In the genomic region with DNA sequence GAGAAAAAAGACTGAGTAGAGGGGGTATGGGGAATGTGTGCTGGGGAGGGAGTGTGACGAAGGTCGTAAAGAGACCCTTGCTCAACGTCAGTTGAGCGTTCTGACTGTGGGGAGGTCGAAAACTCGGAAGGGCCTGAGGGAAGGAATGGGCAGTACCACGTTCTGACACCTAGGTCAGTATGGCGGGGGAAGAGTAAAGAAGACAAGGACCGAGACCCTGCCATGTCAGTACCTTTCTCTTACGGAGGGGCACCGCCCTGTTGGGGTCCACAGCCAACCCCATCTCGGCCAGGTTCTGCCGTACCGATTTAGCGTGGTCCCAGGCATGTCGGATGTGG, we compare ENCODE assay signal across 8 cellular contexts. TPM values are rescaled to one million over a fixed set of nuclear protein-coding genes. Genes with fewer than 3 reads are reported as not detected.
DNase-seq lines count a peak whose midpoint lies in the region; ATAC-seq and TF ChIP-seq lines count a peak whose summit lies in the region.

No MANE protein-coding gene starts in this region.

- H2AFZ ChIP-seq in ACC112 (ENCODE audit: low read length, unreplicated experiment) (peak overlapping the region; percentile 36), GM23338 (no peak overlapping the region)

- H3K27ac Mint-ChIP-seq in GM23338 = peak overlapping the region; percentile 100

- DNase-seq in GM23338 (ENCODE audit: low spot score) (peak; percentile 69), foreskin keratinocyte (no peak), renal cortical epithelial cell (ENCODE audit: low read depth) (peak; percentile 19), NCI-H1694 treated with DMSO at 0.1 percent for 48 hours (lab: John Stamatoyannopoulos, UW) (no peak)

- H3K27me3 ChIP-seq in ACC112 (ENCODE audit: insufficient read depth, low read length) (no peaks in the 10 kb centered on the region), GM23338 (ENCODE audit: insufficient read depth) (no peaks in the 10 kb centered on the region), foreskin keratinocyte (no peaks in the 10 kb centered on the region)

- TF ChIP-seq CTCF in GM23338 (conservative IDR thresholded peaks at IDR 0.05; ENCODE audit: low read depth in 2 of 2) (no peak), VCaP (conservative IDR thresholded peaks at IDR 0.05) (no peak), foreskin keratinocyte (conservative IDR thresholded peaks at IDR 0.05) (no peak)

- peaks cover 16% of the 10 kb centered on the region for H3K4me1 Mint-ChIP-seq in GM23338

- peaks cover 17% of the 10 kb centered on the region for H3K27me3 Mint-ChIP-seq in GM23338 (ENCODE audit: insufficient read depth, low read depth, poor library complexity)

- peaks cover 64% of the 10 kb centered on the region for H3K36me3 Mint-ChIP-seq in GM23338 (ENCODE audit: low read depth)

- peak overlapping the region; percentile 99 for H3K4me3 Mint-ChIP-seq in GM23338

- H3K36me3 ChIP-seq in ACC112 (ENCODE audit: insufficient read depth, low read length) (peaks cover 7% of the 10 kb centered on the region; the same call in 1 of the 2 replicates), GM23338 (ENCODE audit: insufficient read depth) (peaks cover 22% of the 10 kb centered on the region)

- H3K4me1 ChIP-seq in ACC112 (ENCODE audit: control insufficient read depth, insufficient read depth, low read length, unreplicated experiment) (peaks cover 15% of the 10 kb centered on the region), GM23338 (ENCODE audit: insufficient read depth) (peaks cover 9% of the 10 kb centered on the region; the same call in 1 of the 2 replicates), foreskin keratinocyte (peaks cover 10% of the 10 kb centered on the region)

- H3K9me2 ChIP-seq in GM23338 (ENCODE audit: insufficient read depth) = no peaks in the 10 kb centered on the region

- H3K9me3 Mint-ChIP-seq in GM23338 = no peaks in the 10 kb centered on the region; the same call in 2 of the 3 replicates

- H3K4me2 ChIP-seq in GM23338 = peak overlapping the region; percentile 96

- peaks cover 18% of the 10 kb centered on the region; the same call in 1 of the 2 replicates for H3F3A ChIP-seq in GM23338 (replicated peaks; ENCODE audit: low read depth)

- peak; percentile 25 for ATAC-seq in GM23338
- ATAC-seq in foreskin keratinocyte = peak; percentile 4
- ATAC-seq in GM19467 (IDR thresholded peaks at IDR 0.05; ENCODE audit: unreplicated experiment) = no peak
- ATAC-seq in HG02870 (IDR thresholded peaks at IDR 0.05; ENCODE audit: unreplicated experiment) = no peak

- H4K20me1 ChIP-seq in GM23338 (replicated peaks; ENCODE audit: insufficient read depth) = peaks cover 18% of the 10 kb centered on the region

- H3K4me3 ChIP-seq in ACC112 (ENCODE audit: low read depth, low read length) = peak overlapping the region; percentile 84
- H3K4me3 ChIP-seq in GM23338 = peak overlapping the region; percentile 67

- peaks cover 35% of the 10 kb centered on the region for H3K79me2 ChIP-seq in ACC112 (ENCODE audit: control insufficient read depth, insufficient read depth, low read length, unreplicated experiment)
- H3K79me2 ChIP-seq in GM23338 (replicated peaks; ENCODE audit: insufficient read depth) = peaks cover 33% of the 10 kb centered on the region

- H3K27ac ChIP-seq in ACC112 (ENCODE audit: low read depth, low read length) = peak overlapping the region; percentile 87
- H3K27ac ChIP-seq in GM23338 (ENCODE audit: low read depth) = no peak overlapping the region
- H3K27ac ChIP-seq in VCaP = peak overlapping the region; percentile 94
- H3K27ac ChIP-seq in foreskin keratinocyte = no peak overlapping the region

TF ChIP-seq in GM23338, 12 proteins besides CTCF, POLR2A, EP300 and RAD21 (continues in another document):
- TF ChIP-seq CREB1 (CRISPR knock-in tag; IDR thresholded peaks at IDR 0.05; ENCODE audit: low read depth) (peak; percentile 68), ZNF331 (CRISPR knock-in tag; IDR thresholded peaks at IDR 0.05; ENCODE audit: low read depth) (no peak), EZH2 (IDR thresholded peaks at IDR 0.05; ENCODE audit: low read depth, unreplicated experiment) (no peak), ZNF114 (CRISPR knock-in tag; IDR thresholded peaks at IDR 0.05) (no peak)
- TF ChIP-seq, protein P1, sequence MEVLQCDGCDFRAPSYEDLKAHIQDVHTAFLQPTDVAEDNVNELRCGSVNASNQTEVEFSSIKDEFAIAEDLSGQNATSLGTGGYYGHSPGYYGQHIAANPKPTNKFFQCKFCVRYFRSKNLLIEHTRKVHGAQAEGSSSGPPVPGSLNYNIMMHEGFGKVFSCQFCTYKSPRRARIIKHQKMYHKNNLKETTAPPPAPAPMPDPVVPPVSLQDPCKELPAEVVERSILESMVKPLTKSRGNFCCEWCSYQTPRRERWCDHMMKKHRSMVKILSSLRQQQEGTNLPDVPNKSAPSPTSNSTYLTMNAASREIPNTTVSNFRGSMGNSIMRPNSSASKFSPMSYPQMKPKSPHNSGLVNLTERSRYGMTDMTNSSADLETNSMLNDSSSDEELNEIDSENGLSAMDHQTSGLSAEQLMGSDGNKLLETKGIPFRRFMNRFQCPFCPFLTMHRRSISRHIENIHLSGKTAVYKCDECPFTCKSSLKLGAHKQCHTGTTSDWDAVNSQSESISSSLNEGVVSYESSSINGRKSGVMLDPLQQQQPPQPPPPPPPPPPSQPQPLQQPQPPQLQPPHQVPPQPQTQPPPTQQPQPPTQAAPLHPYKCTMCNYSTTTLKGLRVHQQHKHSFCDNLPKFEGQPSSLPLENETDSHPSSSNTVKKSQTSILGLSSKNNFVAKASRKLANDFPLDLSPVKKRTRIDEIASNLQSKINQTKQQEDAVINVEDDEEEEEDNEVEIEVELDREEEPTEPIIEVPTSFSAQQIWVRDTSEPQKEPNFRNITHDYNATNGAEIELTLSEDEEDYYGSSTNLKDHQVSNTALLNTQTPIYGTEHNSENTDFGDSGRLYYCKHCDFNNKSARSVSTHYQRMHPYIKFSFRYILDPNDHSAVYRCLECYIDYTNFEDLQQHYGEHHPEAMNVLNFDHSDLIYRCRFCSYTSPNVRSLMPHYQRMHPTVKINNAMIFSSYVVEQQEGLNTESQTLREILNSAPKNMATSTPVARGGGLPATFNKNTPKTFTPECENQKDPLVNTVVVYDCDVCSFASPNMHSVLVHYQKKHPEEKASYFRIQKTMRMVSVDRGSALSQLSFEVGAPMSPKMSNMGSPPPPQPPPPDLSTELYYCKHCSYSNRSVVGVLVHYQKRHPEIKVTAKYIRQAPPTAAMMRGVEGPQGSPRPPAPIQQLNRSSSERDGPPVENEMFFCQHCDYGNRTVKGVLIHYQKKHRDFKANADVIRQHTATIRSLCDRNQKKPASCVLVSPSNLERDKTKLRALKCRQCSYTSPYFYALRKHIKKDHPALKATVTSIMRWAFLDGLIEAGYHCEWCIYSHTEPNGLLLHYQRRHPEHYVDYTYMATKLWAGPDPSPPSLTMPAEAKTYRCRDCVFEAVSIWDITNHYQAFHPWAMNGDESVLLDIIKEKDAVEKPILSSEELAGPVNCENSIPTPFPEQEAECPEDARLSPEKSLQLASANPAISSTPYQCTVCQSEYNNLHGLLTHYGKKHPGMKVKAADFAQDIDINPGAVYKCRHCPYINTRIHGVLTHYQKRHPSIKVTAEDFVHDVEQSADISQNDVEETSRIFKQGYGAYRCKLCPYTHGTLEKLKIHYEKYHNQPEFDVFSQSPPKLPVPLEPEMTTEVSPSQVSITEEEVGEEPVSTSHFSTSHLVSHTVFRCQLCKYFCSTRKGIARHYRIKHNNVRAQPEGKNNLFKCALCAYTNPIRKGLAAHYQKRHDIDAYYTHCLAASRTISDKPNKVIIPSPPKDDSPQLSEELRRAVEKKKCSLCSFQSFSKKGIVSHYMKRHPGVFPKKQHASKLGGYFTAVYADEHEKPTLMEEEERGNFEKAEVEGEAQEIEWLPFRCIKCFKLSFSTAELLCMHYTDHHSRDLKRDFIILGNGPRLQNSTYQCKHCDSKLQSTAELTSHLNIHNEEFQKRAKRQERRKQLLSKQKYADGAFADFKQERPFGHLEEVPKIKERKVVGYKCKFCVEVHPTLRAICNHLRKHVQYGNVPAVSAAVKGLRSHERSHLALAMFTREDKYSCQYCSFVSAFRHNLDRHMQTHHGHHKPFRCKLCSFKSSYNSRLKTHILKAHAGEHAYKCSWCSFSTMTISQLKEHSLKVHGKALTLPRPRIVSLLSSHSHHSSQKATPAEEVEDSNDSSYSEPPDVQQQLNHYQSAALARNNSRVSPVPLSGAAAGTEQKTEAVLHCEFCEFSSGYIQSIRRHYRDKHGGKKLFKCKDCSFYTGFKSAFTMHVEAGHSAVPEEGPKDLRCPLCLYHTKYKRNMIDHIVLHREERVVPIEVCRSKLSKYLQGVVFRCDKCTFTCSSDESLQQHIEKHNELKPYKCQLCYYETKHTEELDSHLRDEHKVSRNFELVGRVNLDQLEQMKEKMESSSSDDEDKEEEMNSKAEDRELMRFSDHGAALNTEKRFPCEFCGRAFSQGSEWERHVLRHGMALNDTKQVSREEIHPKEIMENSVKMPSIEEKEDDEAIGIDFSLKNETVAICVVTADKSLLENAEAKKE (CRISPR knock-in tag; IDR thresholded peaks at IDR 0.05) = no peak

RNA-seq across cellular contexts. Expression of a gene that starts 0.4 kb away (rescaled TPM):
- 43.4 and 44.3 TPM in 2 replicates for total RNA-seq in GM23338 (2014; rRNA removed; shearing (Covaris generic))
- polyA plus RNA-seq in GM23338 (2016; fragmentation: Nextera tagmentation; extraction: Ambion mirVana) = 181 and 193 TPM in 2 replicates
- total RNA-seq in foreskin keratinocyte = 82.1 and 91.0 TPM in 2 replicates
- 108 and 120 TPM in 2 replicates for polyA plus RNA-seq in foreskin keratinocyte
- 10.5 and 11.6 TPM in 2 replicates for total RNA-seq in renal cortical epithelial cell

RNA-seq across cellular contexts. Expression of a gene that starts 0.6 kb away (rescaled TPM):
- total RNA-seq in GM23338 (2014; rRNA removed; shearing (Covaris generic)) = 50.1 and 67.7 TPM in 2 replicates
- polyA plus RNA-seq in GM23338 (2016; fragmentation: Nextera tagmentation; extraction: Ambion mirVana) = 194 and 206 TPM in 2 replicates
- 80.1 and 95.8 TPM in 2 replicates for total RNA-seq in foreskin keratinocyte
- 172 and 175 TPM in 2 replicates for polyA plus RNA-seq in foreskin keratinocyte
- total RNA-seq in renal cortical epithelial cell = 27.3 and 47.8 TPM in 2 replicates

RNA-seq across cellular contexts. Expression of a gene that starts 22.7 kb away (rescaled TPM):
- total RNA-seq in GM23338 (2014; rRNA removed; shearing (Covaris generic)) = 6.7 and 7.9 TPM in 2 replicates
- 2.0 and 2.5 TPM in 2 replicates for polyA plus RNA-seq in GM23338 (2016; fragmentation: Nextera tagmentation; extraction: Ambion mirVana)
- 4.2 and 5.2 TPM in 2 replicates for total RNA-seq in foreskin keratinocyte
- 1.4 and 1.5 TPM in 2 replicates for polyA plus RNA-seq in foreskin keratinocyte
- total RNA-seq in renal cortical epithelial cell = 4.2 and 20.2 TPM in 2 replicates

RNA-seq across cellular contexts. Expression of a gene that starts 26.4 kb away (rescaled TPM):
- 87.2 and 87.4 TPM in 2 replicates for total RNA-seq in GM23338 (2014; rRNA removed; shearing (Covaris generic))
- 52.3 and 53.7 TPM in 2 replicates for polyA plus RNA-seq in GM23338 (2016; fragmentation: Nextera tagmentation; extraction: Ambion mirVana)
- 87.1 and 87.5 TPM in 2 replicates for total RNA-seq in foreskin keratinocyte
- polyA plus RNA-seq in foreskin keratinocyte = 54.2 and 60.1 TPM in 2 replicates
- 101 TPM in 2 replicates for total RNA-seq in renal cortical epithelial cell

RNA-seq across cellular contexts. Expression of a gene that starts 28.4 kb away (rescaled TPM):
- total RNA-seq in GM23338 (2014; rRNA removed; shearing (Covaris generic)) = 34.0 and 41.4 TPM in 2 replicates
- polyA plus RNA-seq in GM23338 (2016; fragmentation: Nextera tagmentation; extraction: Ambion mirVana) (26.8 and 30.1 TPM in 2 replicates), foreskin keratinocyte (612 and 644 TPM in 2 replicates)
- total RNA-seq in foreskin keratinocyte (451 and 458 TPM in 2 replicates), renal cortical epithelial cell (77.4 and 146 TPM in 2 replicates)

Comparison
In these comparisons a context has a peak if more than half of its experiments do, and no peak if none do; other contexts are left out.
1. H3K27ac ChIP-seq: peak in ACC112 (single experiment) and VCaP (single experiment); none in GM23338 (single experiment) and foreskin keratinocyte (single experiment).
2. ATAC-seq: peak in GM23338 (single experiment) and foreskin keratinocyte (single experiment); none in GM19467 (single experiment) and HG02870 (single experiment).
3. DNase-seq: peak in GM23338 (single experiment) and renal cortical epithelial cell (single experiment); none in foreskin keratinocyte (0 of 2) and NCI-H1694 treated with DMSO at 0.1 percent for 48 hours (single experiment).